ENCODE assay signal across 27 cellular contexts in the genomic region with DNA sequence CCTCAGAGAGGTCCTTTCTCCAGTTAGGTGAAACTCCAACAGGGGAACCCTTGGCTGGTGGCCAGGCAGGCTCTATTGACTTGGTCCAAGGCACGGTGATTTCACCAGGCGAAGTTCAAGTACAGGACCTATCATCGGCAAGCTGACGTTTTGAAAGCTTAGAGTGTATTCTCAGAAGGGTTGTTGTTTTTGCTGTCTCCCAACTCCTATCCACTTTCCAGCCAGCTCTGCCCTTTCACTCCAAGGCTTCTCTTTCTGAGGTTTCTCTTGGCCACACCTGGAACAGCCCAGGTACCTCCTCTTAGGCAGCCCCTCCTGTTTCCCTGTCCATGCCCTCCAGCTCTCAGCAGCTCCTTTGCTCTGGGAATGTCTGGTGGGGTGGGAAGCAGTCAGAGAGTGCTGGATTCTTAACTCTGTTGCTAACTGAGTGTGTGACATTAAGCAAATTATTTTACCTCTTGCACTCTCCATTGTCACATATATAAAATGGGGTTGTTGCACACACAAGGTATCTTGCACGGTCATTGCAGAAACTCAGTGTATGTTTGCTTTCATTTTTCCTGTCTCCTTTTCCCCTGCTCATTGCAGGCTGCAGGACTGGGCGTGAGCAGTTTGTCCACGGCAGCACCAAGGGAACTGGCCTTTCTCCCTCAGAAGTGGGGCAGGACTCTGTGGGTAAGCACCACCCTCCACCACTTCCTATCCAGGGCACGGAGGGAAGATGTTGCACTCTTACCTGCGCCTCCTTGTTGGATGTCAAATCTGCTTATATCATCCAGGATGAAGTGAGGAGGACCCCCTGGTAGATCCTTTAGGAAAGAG. TPM values are rescaled to one million over a fixed set of nuclear protein-coding genes. Genes with fewer than 3 reads are reported as not detected.
DNase-seq lines count a peak whose midpoint lies in the region; ATAC-seq and TF ChIP-seq lines count a peak whose summit lies in the region.
"Had no signal": no experiment of that assay in that cellular context is flagged by ENCODE, and none has a peak within 500 bp of the region (broad histone marks: within the 10 kb centered on the region; RNA-seq: fewer than 3 reads in every experiment).

No MANE protein-coding gene starts in this region.

- DNase-seq in T-helper 2 cell treated with Interferon-gamma antibody and Interleukin-4, amounts not matched to agents 5 μg/mL and 100 μg/mL, for 36 hours (ENCODE audit: low spot score) = peak; percentile 1
- DNase-seq in T-helper 2 cell = no peak
- DNase-seq in esophagus muscularis mucosa (ENCODE audit: extremely low spot score) = peak; percentile 72
- peak; percentile 17 for DNase-seq in mucosa of gallbladder (ENCODE audit: low spot score)
- DNase-seq in upper lobe of right lung = no peak
- DNase-seq: activated CD4-positive, alpha-beta T cell treated with anti-CD3 and anti-CD28 coated beads for 1 hour; activated CD8-positive, alpha-beta T cell treated with anti-CD3 and anti-CD28 coated beads, Interleukin-2, amount 10 ng/mL, durations not matched to agents 7 days and 5 days; activated gamma-delta T cell; activated T-cell treated with anti-CD3 and anti-CD28 coated beads, Interleukin-2, amount 50 U/mL, for 24 hours; CD4-positive, alpha-beta T cell; MG63; NCI-H2029; NCI-H748 treated with DMSO at 0.1 percent for 48 hours; RPMI8226; stimulated activated naive CD4-positive, alpha-beta T cell treated with Interleukin-2 at 50 U/mL for 16 hours; T-helper 1 cell; testis had no signal

- H3K27ac Mint-ChIP-seq in T-helper 2 cell treated with Interferon-gamma antibody and Interleukin-4, amounts not matched to agents 5 μg/mL and 100 μg/mL, for 36 hours = no peak overlapping the region
- H3K27ac Mint-ChIP-seq: activated CD8-positive, alpha-beta T cell treated with anti-CD3 and anti-CD28 coated beads, Interleukin-2, amount 10 ng/mL, durations not matched to agents 7 days and 5 days; activated T-cell treated with anti-CD3 and anti-CD28 coated beads, Interleukin-2, amount 50 U/mL, for 24 hours; CD4-positive, alpha-beta T cell had no signal

- no peak overlapping the region for H3K4me3 Mint-ChIP-seq in T-helper 2 cell treated with Interferon-gamma antibody and Interleukin-4, amounts not matched to agents 5 μg/mL and 100 μg/mL, for 36 hours
- H3K4me3 Mint-ChIP-seq: activated CD8-positive, alpha-beta T cell treated with anti-CD3 and anti-CD28 coated beads, Interleukin-2, amount 10 ng/mL, durations not matched to agents 7 days and 5 days; activated T-cell treated with anti-CD3 and anti-CD28 coated beads, Interleukin-2, amount 50 U/mL, for 24 hours; CD4-positive, alpha-beta T cell; central memory CD8-positive, alpha-beta T cell had no signal

- H3K4me1 ChIP-seq in esophagus muscularis mucosa (no peaks in the 10 kb centered on the region), upper lobe of right lung (no peaks in the 10 kb centered on the region)
- H3K4me1 ChIP-seq: prostate gland, testis had no signal

- H3K27ac ChIP-seq in esophagus muscularis mucosa (replicated peaks in 1 of 4) (no peak overlapping the region), upper lobe of right lung (no peak overlapping the region)
- H3K27ac ChIP-seq: prostate gland, testis had no signal

- H3K27me3 ChIP-seq in esophagus muscularis mucosa (peaks cover 0 to 16% (median 0%) of the 10 kb centered on the region in 4 donors), upper lobe of right lung (peaks cover 5% of the 10 kb centered on the region)
- H3K27me3 ChIP-seq: testis had no signal

- H3K4me1 Mint-ChIP-seq in T-helper 2 cell treated with Interferon-gamma antibody and Interleukin-4, amounts not matched to agents 5 μg/mL and 100 μg/mL, for 36 hours (ENCODE audit: low read depth) = no peaks in the 10 kb centered on the region
- H3K4me1 Mint-ChIP-seq: central memory CD8-positive, alpha-beta T cell had no signal

- peaks cover 18% of the 10 kb centered on the region for H3K27me3 Mint-ChIP-seq in T-helper 2 cell treated with Interferon-gamma antibody and Interleukin-4, amounts not matched to agents 5 μg/mL and 100 μg/mL, for 36 hours (ENCODE audit: low read depth)

- no peaks in the 10 kb centered on the region for H3K9me3 Mint-ChIP-seq in T-helper 2 cell treated with Interferon-gamma antibody and Interleukin-4, amounts not matched to agents 5 μg/mL and 100 μg/mL, for 36 hours
- H3K9me3 Mint-ChIP-seq: activated T-cell treated with anti-CD3 and anti-CD28 coated beads, Interleukin-2, amount 50 U/mL, for 24 hours; CD4-positive, alpha-beta T cell; central memory CD8-positive, alpha-beta T cell had no signal

- peak; percentile 44 for ATAC-seq in upper lobe of right lung
- ATAC-seq in GM21390 (IDR thresholded peaks at IDR 0.05; ENCODE audit: unreplicated experiment) = no peak
- ATAC-seq in GM19035 (IDR thresholded peaks at IDR 0.05; ENCODE audit: unreplicated experiment) = no peak
- ATAC-seq in HG02840 (IDR thresholded peaks at IDR 0.05; ENCODE audit: low FRiP score, unreplicated experiment) = no peak
- ATAC-seq: activated CD8-positive, alpha-beta T cell treated with anti-CD3 and anti-CD28 coated beads, Interleukin-2, amount 10 ng/mL, durations not matched to agents 7 days and 5 days; K562 had no signal

- no peaks in the 10 kb centered on the region for H3K9me3 ChIP-seq in esophagus muscularis mucosa
- H3K9me3 ChIP-seq in upper lobe of right lung = no peaks in the 10 kb centered on the region
- H3K9me3 ChIP-seq: MG63, prostate gland, testis had no signal

- H3K36me3 ChIP-seq in esophagus muscularis mucosa = no peaks in the 10 kb centered on the region
- H3K36me3 ChIP-seq in upper lobe of right lung = no peaks in the 10 kb centered on the region
- H3K36me3 ChIP-seq: MG63, prostate gland had no signal

- 70% methylated on average over 9 of the region's 9 CpGs for WGBS in esophagus muscularis mucosa

- no peak for TF ChIP-seq EP300 in esophagus muscularis mucosa (IDR thresholded peaks at IDR 0.05)

- TF ChIP-seq CTCF in esophagus muscularis mucosa (IDR thresholded peaks at IDR 0.05) (no peak), upper lobe of right lung (IDR thresholded peaks at IDR 0.05) (no peak)

- TF ChIP-seq POLR2A in esophagus muscularis mucosa (IDR thresholded peaks at IDR 0.05; ENCODE audit: low read depth) = no peak

- intact Hi-C loops in esophagus muscularis mucosa (cut with DNase I) = no loop called here
- intact Hi-C loops in upper lobe of right lung (cut with DNase I) = no loop called here

- no peaks in the 10 kb centered on the region for H3K36me3 Mint-ChIP-seq in T-helper 2 cell treated with Interferon-gamma antibody and Interleukin-4, amounts not matched to agents 5 μg/mL and 100 μg/mL, for 36 hours (ENCODE audit: low read depth)

- H3K4me3 ChIP-seq in esophagus muscularis mucosa (no peak overlapping the region), upper lobe of right lung (no peak overlapping the region)
- H3K4me3 ChIP-seq: K562, MG63, prostate gland, testis had no signal

RNA-seq across cellular contexts. Expression of a gene that starts 30.2 kb away (rescaled TPM):
- total RNA-seq in esophagus muscularis mucosa (not detected), mucosa of gallbladder (44.4 TPM), upper lobe of right lung (19.2 TPM)
- total RNA-seq: A172; activated CD8-positive, alpha-beta T cell treated with anti-CD3 and anti-CD28 coated beads, Interleukin-2, amount 10 ng/mL, durations not matched to agents 7 days and 5 days; CD4-positive, alpha-beta T cell; dermis microvascular lymphatic vessel endothelial cell; HT1080; K562; lung microvascular endothelial cell had no signal

Comparison
In these comparisons a context has a peak if more than half of its experiments do, and no peak if none do; other contexts are left out.
1. DNase-seq: peak in T-helper 2 cell treated with Interferon-gamma antibody and Interleukin-4, amounts not matched to agents 5 μg/mL and 100 μg/mL, for 36 hours (single experiment), esophagus muscularis mucosa (single experiment) and mucosa of gallbladder (single experiment); none in T-helper 2 cell (0 of 5) and upper lobe of right lung (single experiment).
2. RNA of a gene that starts 30.2 kb away (total RNA-seq): 44.4 TPM in mucosa of gallbladder (single experiment) and 19.2 TPM in upper lobe of right lung (single experiment); not detected in esophagus muscularis mucosa; every median in the first group is over 10 times any median in the second.